1 cellular context compared by ENCODE assay signal in the genomic region with DNA sequence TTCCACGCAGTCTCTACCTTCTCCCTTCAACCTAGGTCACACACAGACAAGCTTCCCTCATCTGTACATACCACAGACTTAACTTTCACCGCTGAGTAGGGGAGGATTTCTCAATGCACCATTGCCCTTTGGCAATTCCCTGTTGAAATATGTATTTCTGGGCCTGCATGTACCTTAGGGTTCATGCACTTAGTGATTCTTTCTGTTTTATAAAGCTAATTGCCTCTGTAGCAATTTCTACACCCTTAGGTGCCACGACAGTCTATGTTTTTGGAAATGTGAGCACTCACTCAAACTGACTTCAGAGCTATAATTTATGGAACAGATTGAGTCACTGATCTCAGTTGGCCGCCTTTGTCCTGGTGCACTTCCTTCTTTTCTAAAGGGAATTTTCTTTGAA.
TF ChIP-seq lines count a peak whose summit lies in the region.

No MANE protein-coding gene starts in this region.

TF ChIP-seq in K562, 482 proteins besides CTCF, POLR2A, EP300 and RAD21 (continued from another document):
- TF ChIP-seq, protein P1, sequence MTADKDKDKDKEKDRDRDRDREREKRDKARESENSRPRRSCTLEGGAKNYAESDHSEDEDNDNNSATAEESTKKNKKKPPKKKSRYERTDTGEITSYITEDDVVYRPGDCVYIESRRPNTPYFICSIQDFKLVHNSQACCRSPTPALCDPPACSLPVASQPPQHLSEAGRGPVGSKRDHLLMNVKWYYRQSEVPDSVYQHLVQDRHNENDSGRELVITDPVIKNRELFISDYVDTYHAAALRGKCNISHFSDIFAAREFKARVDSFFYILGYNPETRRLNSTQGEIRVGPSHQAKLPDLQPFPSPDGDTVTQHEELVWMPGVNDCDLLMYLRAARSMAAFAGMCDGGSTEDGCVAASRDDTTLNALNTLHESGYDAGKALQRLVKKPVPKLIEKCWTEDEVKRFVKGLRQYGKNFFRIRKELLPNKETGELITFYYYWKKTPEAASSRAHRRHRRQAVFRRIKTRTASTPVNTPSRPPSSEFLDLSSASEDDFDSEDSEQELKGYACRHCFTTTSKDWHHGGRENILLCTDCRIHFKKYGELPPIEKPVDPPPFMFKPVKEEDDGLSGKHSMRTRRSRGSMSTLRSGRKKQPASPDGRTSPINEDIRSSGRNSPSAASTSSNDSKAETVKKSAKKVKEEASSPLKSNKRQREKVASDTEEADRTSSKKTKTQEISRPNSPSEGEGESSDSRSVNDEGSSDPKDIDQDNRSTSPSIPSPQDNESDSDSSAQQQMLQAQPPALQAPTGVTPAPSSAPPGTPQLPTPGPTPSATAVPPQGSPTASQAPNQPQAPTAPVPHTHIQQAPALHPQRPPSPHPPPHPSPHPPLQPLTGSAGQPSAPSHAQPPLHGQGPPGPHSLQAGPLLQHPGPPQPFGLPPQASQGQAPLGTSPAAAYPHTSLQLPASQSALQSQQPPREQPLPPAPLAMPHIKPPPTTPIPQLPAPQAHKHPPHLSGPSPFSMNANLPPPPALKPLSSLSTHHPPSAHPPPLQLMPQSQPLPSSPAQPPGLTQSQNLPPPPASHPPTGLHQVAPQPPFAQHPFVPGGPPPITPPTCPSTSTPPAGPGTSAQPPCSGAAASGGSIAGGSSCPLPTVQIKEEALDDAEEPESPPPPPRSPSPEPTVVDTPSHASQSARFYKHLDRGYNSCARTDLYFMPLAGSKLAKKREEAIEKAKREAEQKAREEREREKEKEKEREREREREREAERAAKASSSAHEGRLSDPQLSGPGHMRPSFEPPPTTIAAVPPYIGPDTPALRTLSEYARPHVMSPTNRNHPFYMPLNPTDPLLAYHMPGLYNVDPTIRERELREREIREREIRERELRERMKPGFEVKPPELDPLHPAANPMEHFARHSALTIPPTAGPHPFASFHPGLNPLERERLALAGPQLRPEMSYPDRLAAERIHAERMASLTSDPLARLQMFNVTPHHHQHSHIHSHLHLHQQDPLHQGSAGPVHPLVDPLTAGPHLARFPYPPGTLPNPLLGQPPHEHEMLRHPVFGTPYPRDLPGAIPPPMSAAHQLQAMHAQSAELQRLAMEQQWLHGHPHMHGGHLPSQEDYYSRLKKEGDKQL (CRISPR knock-in tag; IDR thresholded peaks at IDR 0.05; ENCODE audit: borderline replicate concordance) = no peak
- TF ChIP-seq STAG1 (CRISPR knock-in tag; IDR thresholded peaks at IDR 0.05; ENCODE audit: borderline replicate concordance) = no peak
- TF ChIP-seq SPI1 (IDR thresholded peaks at IDR 0.05; ENCODE audit: borderline replicate concordance, low read depth, low read length) = peak; percentile 87; the same call in 1 of the 2 replicates
- TF ChIP-seq, protein P2, sequence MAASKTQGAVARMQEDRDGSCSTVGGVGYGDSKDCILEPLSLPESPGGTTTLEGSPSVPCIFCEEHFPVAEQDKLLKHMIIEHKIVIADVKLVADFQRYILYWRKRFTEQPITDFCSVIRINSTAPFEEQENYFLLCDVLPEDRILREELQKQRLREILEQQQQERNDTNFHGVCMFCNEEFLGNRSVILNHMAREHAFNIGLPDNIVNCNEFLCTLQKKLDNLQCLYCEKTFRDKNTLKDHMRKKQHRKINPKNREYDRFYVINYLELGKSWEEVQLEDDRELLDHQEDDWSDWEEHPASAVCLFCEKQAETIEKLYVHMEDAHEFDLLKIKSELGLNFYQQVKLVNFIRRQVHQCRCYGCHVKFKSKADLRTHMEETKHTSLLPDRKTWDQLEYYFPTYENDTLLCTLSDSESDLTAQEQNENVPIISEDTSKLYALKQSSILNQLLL (CRISPR knock-in tag; IDR thresholded peaks at IDR 0.05; ENCODE audit: borderline replicate concordance) = no peak
- TF ChIP-seq ETV5 (CRISPR knock-in tag; IDR thresholded peaks at IDR 0.05; ENCODE audit: low read depth) = no peak
- TF ChIP-seq, protein P3, sequence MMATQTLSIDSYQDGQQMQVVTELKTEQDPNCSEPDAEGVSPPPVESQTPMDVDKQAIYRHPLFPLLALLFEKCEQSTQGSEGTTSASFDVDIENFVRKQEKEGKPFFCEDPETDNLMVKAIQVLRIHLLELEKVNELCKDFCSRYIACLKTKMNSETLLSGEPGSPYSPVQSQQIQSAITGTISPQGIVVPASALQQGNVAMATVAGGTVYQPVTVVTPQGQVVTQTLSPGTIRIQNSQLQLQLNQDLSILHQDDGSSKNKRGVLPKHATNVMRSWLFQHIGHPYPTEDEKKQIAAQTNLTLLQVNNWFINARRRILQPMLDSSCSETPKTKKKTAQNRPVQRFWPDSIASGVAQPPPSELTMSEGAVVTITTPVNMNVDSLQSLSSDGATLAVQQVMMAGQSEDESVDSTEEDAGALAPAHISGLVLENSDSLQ (IDR thresholded peaks at IDR 0.05) = peak; percentile 79
- TF ChIP-seq MEIS2 (IDR thresholded peaks at IDR 0.05; ENCODE audit: partially characterized antibody) = peak; percentile 90
- TF ChIP-seq TFAM (CRISPR knock-in tag; conservative IDR thresholded peaks at IDR 0.05) = no peak
